1 cellular context compared by ENCODE assay signal in genomic region chr17:48795444-48796162, GRCh38.
TF ChIP-seq lines count a peak whose summit lies in the region.

No MANE protein-coding gene starts in this region.

TF ChIP-seq in HepG2, 621 proteins besides CTCF, POLR2A, EP300 and RAD21 (continued from another document and continues in another):
- peak; percentile 98 for TF ChIP-seq HNF1A (IDR thresholded peaks at IDR 0.05; ENCODE audit: low read depth)
- TF ChIP-seq HNF1A (CRISPR knock-in tag; IDR thresholded peaks at IDR 0.05; ENCODE audit: borderline replicate concordance) = peak; percentile 98
- TF ChIP-seq ZFX (CRISPR knock-in tag; IDR thresholded peaks at IDR 0.05; ENCODE audit: low read depth) = peak; percentile 62
- TF ChIP-seq ZNF841 (CRISPR knock-in tag; IDR thresholded peaks at IDR 0.05; ENCODE audit: borderline replicate concordance) = peak; percentile 24; the same call in 1 of the 2 replicates
- TF ChIP-seq ZSCAN30 (CRISPR knock-in tag; IDR thresholded peaks at IDR 0.05) = peak; percentile 54; the same call in 1 of the 2 replicates
- TF ChIP-seq HOMEZ (CRISPR knock-in tag; IDR thresholded peaks at IDR 0.05; ENCODE audit: low read depth) = peak; percentile 47; the same call in 1 of the 2 replicates
- TF ChIP-seq AFF4 (CRISPR knock-in tag; IDR thresholded peaks at IDR 0.05) = no peak
- TF ChIP-seq HNF1B (CRISPR knock-in tag; IDR thresholded peaks at IDR 0.05) = peak; percentile 99
- TF ChIP-seq ZNF704 (CRISPR knock-in tag; IDR thresholded peaks at IDR 0.05; ENCODE audit: borderline replicate concordance) = no peak; the same call in 1 of the 2 replicates
- TF ChIP-seq ZNF225 (CRISPR knock-in tag; IDR thresholded peaks at IDR 0.05) = no peak
- TF ChIP-seq ZNF639 (CRISPR knock-in tag; conservative IDR thresholded peaks at IDR 0.05) = peak; percentile 55; the same call in 1 of the 2 replicates
- 0 out of 2 replicates have a peak, but pooled peaks have one; percentile 28 for TF ChIP-seq ZNF709 (CRISPR knock-in tag; IDR thresholded peaks at IDR 0.05)
- no peak for TF ChIP-seq ARHGAP35 (CRISPR knock-in tag; IDR thresholded peaks at IDR 0.05; ENCODE audit: borderline replicate concordance)
- TF ChIP-seq ZNF652 (CRISPR knock-in tag; IDR thresholded peaks at IDR 0.05; ENCODE audit: borderline replicate concordance, low read depth) = peak; percentile 20; the same call in 1 of the 2 replicates
- peak; percentile 94; the same call in 1 of the 2 replicates for TF ChIP-seq NCOR1 (IDR thresholded peaks at IDR 0.05; ENCODE audit: borderline replicate concordance, low read length)
- TF ChIP-seq ETS1 (CRISPR knock-in tag; IDR thresholded peaks at IDR 0.05) = no peak
- peak; percentile 80; the same call in 1 of the 2 replicates for TF ChIP-seq CBX5 (CRISPR knock-in tag; IDR thresholded peaks at IDR 0.05; ENCODE audit: borderline replicate concordance)
- TF ChIP-seq RORA (CRISPR knock-in tag; IDR thresholded peaks at IDR 0.05) = no peak
- peak; percentile 48; the same call in 1 of the 2 replicates for TF ChIP-seq ZNF12 (CRISPR knock-in tag; IDR thresholded peaks at IDR 0.05)
- no peak for TF ChIP-seq ZFP82 (CRISPR knock-in tag; IDR thresholded peaks at IDR 0.05; ENCODE audit: borderline replicate concordance)
- peak; percentile 49; the same call in 1 of the 2 replicates for TF ChIP-seq IRF2 (CRISPR knock-in tag; IDR thresholded peaks at IDR 0.05)
- TF ChIP-seq BORCS8-MEF2B (CRISPR knock-in tag; IDR thresholded peaks at IDR 0.05) = no peak
- peak; percentile 88 for TF ChIP-seq ZBTB37 (CRISPR knock-in tag; IDR thresholded peaks at IDR 0.05)
- peak; percentile 67 for TF ChIP-seq POLR2AphosphoS5 (IDR thresholded peaks at IDR 0.05; ENCODE audit: low read depth, low read length)
- TF ChIP-seq ATM (IDR thresholded peaks at IDR 0.05; ENCODE audit: borderline replicate concordance) = no peak
- no peak for TF ChIP-seq ZNF570 (CRISPR knock-in tag; IDR thresholded peaks at IDR 0.05; ENCODE audit: borderline replicate concordance)
- peak; percentile 94 for TF ChIP-seq FOXK1 (CRISPR knock-in tag; IDR thresholded peaks at IDR 0.05; ENCODE audit: borderline replicate concordance, low read depth)
- TF ChIP-seq SYNCRIP (IDR thresholded peaks at IDR 0.05; ENCODE audit: insufficient read depth, low read depth, low read length) = no peak
- no peak; the same call in 1 of the 2 replicates for TF ChIP-seq ZNF724P (CRISPR knock-in tag; IDR thresholded peaks at IDR 0.05; ENCODE audit: borderline replicate concordance)
- no peak for TF ChIP-seq AHR (CRISPR knock-in tag; IDR thresholded peaks at IDR 0.05)
- TF ChIP-seq HOXA3 (CRISPR knock-in tag; IDR thresholded peaks at IDR 0.05) = peak; percentile 56; the same call in 1 of the 2 replicates
- TF ChIP-seq SOX6 (IDR thresholded peaks at IDR 0.05) = no peak
- TF ChIP-seq SOX6 (CRISPR knock-in tag; IDR thresholded peaks at IDR 0.05) = peak; percentile 88
- TF ChIP-seq HNRNPL (IDR thresholded peaks at IDR 0.05; ENCODE audit: low read depth, low read length) = no peak
